In genomic region chr19:13154911-13155471, GRCh38 we compare ENCODE assay signal across 8 cellular contexts.
DNase-seq lines count a peak whose midpoint lies in the region; ATAC-seq lines count a peak whose summit lies in the region.

No MANE protein-coding gene starts in this region.

- peaks cover 5% of the 10 kb centered on the region for H3K27me3 Mint-ChIP-seq in central memory CD8-positive, alpha-beta T cell

- DNase-seq in NCI-H1048 (lab: John Stamatoyannopoulos, UW) (peak; percentile 57), left kidney (ENCODE audit: low read depth, low spot score) (peak; percentile 94), midbrain (lab: John Stamatoyannopoulos, UW) (no peak)
- DNase-seq in activated CD4-positive, CD25-positive, alpha-beta regulatory T cell treated with anti-CD3 and anti-CD28 coated beads, Interleukin-2, amount 50 U/mL, for 16 hours (ENCODE audit: low read depth, low spot score) = peak; percentile 69
- peak; percentile 63 to 78 for DNase-seq in central memory CD8-positive, alpha-beta T cell (ENCODE audit: low spot score in 2 of 2)
- DNase-seq in stimulated activated CD4-positive, alpha-beta T cell treated with anti-CD3 and anti-CD28 coated beads, Interleukin-4, amount 100 ng/mL, for 24 hours = peak; percentile 82

- peak overlapping the region; percentile 95; the same call in 1 of the 2 replicates for H3K4me3 ChIP-seq in GM08714 (ENCODE audit: low read length)

- H3K36me3 Mint-ChIP-seq in central memory CD8-positive, alpha-beta T cell (ENCODE audit: insufficient read depth) = peaks cover 59% of the 10 kb centered on the region

- no peaks in the 10 kb centered on the region for H3K9me3 Mint-ChIP-seq in central memory CD8-positive, alpha-beta T cell

- H3K4me1 Mint-ChIP-seq in central memory CD8-positive, alpha-beta T cell = peaks cover 76% of the 10 kb centered on the region

- H3K4me3 Mint-ChIP-seq in central memory CD8-positive, alpha-beta T cell = peak overlapping the region; percentile 94

- peak overlapping the region; percentile 100 for H3K27ac Mint-ChIP-seq in central memory CD8-positive, alpha-beta T cell (ENCODE audit: low read depth)

- peak; percentile 31 for ATAC-seq in central memory CD8-positive, alpha-beta T cell (replicated peaks; ENCODE audit: extremely low read depth, poor library complexity, severe bottlenecking)
- no peak for ATAC-seq in GM18511 (IDR thresholded peaks at IDR 0.05; ENCODE audit: unreplicated experiment)
